In genomic region chr2:238167344-238167715, GRCh38 we compare ENCODE assay signal across 2 cellular contexts.
TF ChIP-seq lines count a peak whose summit lies in the region.

No MANE protein-coding gene starts in this region.

TF ChIP-seq in GM23338, 12 proteins besides CTCF, POLR2A, EP300 and RAD21:
- TF ChIP-seq EZH2 (IDR thresholded peaks at IDR 0.05; ENCODE audit: low read depth, unreplicated experiment) (no peak), ETS1 (IDR thresholded peaks at IDR 0.05) (no peak), CREB1 (CRISPR knock-in tag; IDR thresholded peaks at IDR 0.05; ENCODE audit: low read depth) (no peak), JUNB (IDR thresholded peaks at IDR 0.05; ENCODE audit: unreplicated experiment) (no peak), ZNF331 (CRISPR knock-in tag; IDR thresholded peaks at IDR 0.05; ENCODE audit: low read depth) (no peak), EZH2phosphoT487 (IDR thresholded peaks at IDR 0.05; ENCODE audit: unreplicated experiment) (no peak), ZNF462 (CRISPR knock-in tag; IDR thresholded peaks at IDR 0.05) (no peak), REST (IDR thresholded peaks at IDR 0.05; ENCODE audit: unreplicated experiment) (no peak), NANOG (IDR thresholded peaks at IDR 0.05; ENCODE audit: borderline replicate concordance) (no peak), POLR2AphosphoS5 (IDR thresholded peaks at IDR 0.05; ENCODE audit: low read depth) (no peak), STAT1 (IDR thresholded peaks at IDR 0.05; ENCODE audit: unreplicated experiment) (no peak), ZNF114 (CRISPR knock-in tag; IDR thresholded peaks at IDR 0.05) (no peak)

TF ChIP-seq in K562, 482 proteins besides CTCF, POLR2A, EP300 and RAD21:
- no peak for TF ChIP-seq ZNF644 (tag; IDR thresholded peaks at IDR 0.05; ENCODE audit: low read depth)
- TF ChIP-seq ZNF253 (CRISPR knock-in tag; conservative IDR thresholded peaks at IDR 0.05) = no peak
- TF ChIP-seq TSHZ1 (CRISPR knock-in tag; IDR thresholded peaks at IDR 0.05) = no peak
- no peak for TF ChIP-seq CREM (IDR thresholded peaks at IDR 0.05; ENCODE audit: low read depth)
- no peak for TF ChIP-seq POLR2H (tag; IDR thresholded peaks at IDR 0.05; ENCODE audit: low read depth)
- TF ChIP-seq ZBTB34 (CRISPR knock-in tag; IDR thresholded peaks at IDR 0.05) = no peak
- no peak for TF ChIP-seq CUX1 (CRISPR knock-in tag; IDR thresholded peaks at IDR 0.05)
- no peak for TF ChIP-seq TAL1 (IDR thresholded peaks at IDR 0.05)
- no peak for TF ChIP-seq SMARCB1 (IDR thresholded peaks at IDR 0.05; ENCODE audit: insufficient read length, low read depth)
- TF ChIP-seq ZNF3 (CRISPR knock-in tag; IDR thresholded peaks at IDR 0.05) = no peak
- no peak for TF ChIP-seq BACH1 (tag; IDR thresholded peaks at IDR 0.05)
- TF ChIP-seq CREB1 (IDR thresholded peaks at IDR 0.05) = no peak
- no peak for TF ChIP-seq CREB1 (CRISPR knock-in tag; IDR thresholded peaks at IDR 0.05)
- no peak for TF ChIP-seq NCOA4 (IDR thresholded peaks at IDR 0.05; ENCODE audit: partially characterized antibody)
- TF ChIP-seq NR3C1 (CRISPR knock-in tag; IDR thresholded peaks at IDR 0.05) = no peak
- no peak for TF ChIP-seq MTF1 (CRISPR knock-in tag; IDR thresholded peaks at IDR 0.05; ENCODE audit: borderline replicate concordance)
- no peak for TF ChIP-seq KAT7 (CRISPR knock-in tag; IDR thresholded peaks at IDR 0.05; ENCODE audit: borderline replicate concordance)
- TF ChIP-seq PHB (CRISPR knock-in tag; IDR thresholded peaks at IDR 0.05) = no peak
